Comparison of ENCODE assay signal across 34 cellular contexts in the genomic region with DNA sequence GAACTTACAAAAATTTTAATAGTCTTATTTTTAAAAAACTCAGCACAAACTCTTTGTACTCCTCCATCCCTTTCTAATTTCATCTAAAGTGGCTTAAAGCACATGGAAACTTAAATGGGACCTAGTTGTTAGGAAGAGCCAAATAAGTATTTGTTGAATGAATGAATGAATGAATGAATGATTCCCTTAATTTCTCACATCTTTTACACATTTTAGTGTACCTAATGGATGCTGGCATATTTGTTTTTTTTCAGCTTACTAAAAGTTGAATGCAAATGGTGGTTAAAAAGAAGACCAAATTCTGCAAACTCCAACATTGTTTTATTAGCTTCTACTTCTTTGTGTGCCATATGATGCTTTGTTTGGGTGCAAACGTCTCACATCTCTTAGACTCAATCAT.
"Had no signal": no experiment of that assay in that cellular context is flagged by ENCODE, and none has a peak within 500 bp of the region (broad histone marks: within the 10 kb centered on the region; RNA-seq: fewer than 3 reads in every experiment).

No MANE protein-coding gene starts in this region.

- FAIRE-seq: astrocyte, colon, TTC549 had no signal

- H3K36me3 ChIP-seq: adrenal gland, brain microvascular endothelial cell, breast epithelium had no signal

- H3K9me3 ChIP-seq: adrenal gland, body of pancreas, breast epithelium had no signal

- H3K27me3 ChIP-seq: adrenal gland, body of pancreas, brain microvascular endothelial cell, breast epithelium had no signal

- DNase-seq: activated B cell treated with CpG ODN at 0.5 μM for 24 hours; activated CD4-positive, alpha-beta memory T cell treated with anti-CD3 and anti-CD28 coated beads for 36 hours; activated CD4-positive, alpha-beta T cell treated with anti-CD3 and anti-CD28 coated beads for 4 hours; activated CD4-positive, alpha-beta T cell treated with anti-CD3 and anti-CD28 coated beads, Interleukin-2, amount 10 ng/mL, durations not matched to agents 24 days and 14 days; activated CD4-positive, alpha-beta T cell treated with anti-CD3 and anti-CD28 coated beads, Interleukin-2, amount 50 U/mL, for 1 hour; activated CD4-positive, alpha-beta T cell treated with anti-CD3 and anti-CD28 coated beads, Interleukin-2, amount 50 U/mL, for 4 hours; activated CD4-positive, CD25-positive, alpha-beta regulatory T cell treated with anti-CD3 and anti-CD28 coated beads, Interleukin-2, amount 50 U/mL, for 72 hours; activated CD8-positive, alpha-beta memory T cell treated with anti-CD3 and anti-CD28 coated beads, Interleukin-2, amount 50 U/mL, for 4 hours; activated CD8-positive, alpha-beta T cell treated with anti-CD3 and anti-CD28 coated beads for 36 hours; activated effector memory CD4-positive, alpha-beta T cell treated with anti-CD3 and anti-CD28 coated beads, Interleukin-2, amount 50 U/mL, for 16 hours; activated gamma-delta T cell treated with Interleukin-2 at 50 U/mL for 16 hours; activated naive CD4-positive, alpha-beta T cell; activated naive CD4-positive, alpha-beta T cell treated with anti-CD3 and anti-CD28 coated beads for 36 hours; activated naive CD4-positive, alpha-beta T cell treated with anti-CD3 and anti-CD28 coated beads, Interleukin-2, amount 50 U/mL, for 16 hours; activated naive CD8-positive, alpha-beta T cell treated with anti-CD3 and anti-CD28 coated beads for 36 hours; activated T-cell treated with anti-CD3 and anti-CD28 coated beads for 4 hours; activated T-cell treated with anti-CD3 and anti-CD28 coated beads, Interleukin-2, amount 50 U/mL, for 1 hour; activated T-cell treated with anti-CD3 and anti-CD28 coated beads, Interleukin-2, amount 50 U/mL, for 4 hours; activated T-cell treated with anti-CD3 and anti-CD28 coated beads, Interleukin-2, amount 50 U/mL, for 72 hours; adrenal gland; amniotic stem cell; aorta; body of pancreas; brain microvascular endothelial cell; central memory CD4-positive, alpha-beta T cell; T-helper 2 cell; T-helper 9 cell had no signal

- ATAC-seq: activated CD8-positive, alpha-beta T cell treated with anti-CD3 and anti-CD28 coated beads for 36 hours; activated naive CD4-positive, alpha-beta T cell treated with anti-CD3 and anti-CD28 coated beads, Interleukin-2, amount 50 U/mL, for 72 hours; activated T-cell treated with anti-CD3 and anti-CD28 coated beads, Interleukin-2, amount 50 U/mL, for 4 hours; activated T-cell treated with anti-CD3 and anti-CD28 coated beads, Interleukin-2, amount 50 U/mL, for 72 hours; activated T-helper 17 cell treated with anti-CD3 and anti-CD28 coated beads, Interleukin-2, amount 50 U/mL, for 72 hours; body of pancreas had no signal

- H3K4me3 ChIP-seq: adrenal gland, body of pancreas, breast epithelium had no signal

- H3K4me1 ChIP-seq: adrenal gland, body of pancreas, breast epithelium had no signal

- H3K27ac ChIP-seq: adrenal gland, body of pancreas, brain microvascular endothelial cell, breast epithelium, VCaP had no signal
